Comparison of ENCODE assay signal across 1 cellular context in the genomic region with DNA sequence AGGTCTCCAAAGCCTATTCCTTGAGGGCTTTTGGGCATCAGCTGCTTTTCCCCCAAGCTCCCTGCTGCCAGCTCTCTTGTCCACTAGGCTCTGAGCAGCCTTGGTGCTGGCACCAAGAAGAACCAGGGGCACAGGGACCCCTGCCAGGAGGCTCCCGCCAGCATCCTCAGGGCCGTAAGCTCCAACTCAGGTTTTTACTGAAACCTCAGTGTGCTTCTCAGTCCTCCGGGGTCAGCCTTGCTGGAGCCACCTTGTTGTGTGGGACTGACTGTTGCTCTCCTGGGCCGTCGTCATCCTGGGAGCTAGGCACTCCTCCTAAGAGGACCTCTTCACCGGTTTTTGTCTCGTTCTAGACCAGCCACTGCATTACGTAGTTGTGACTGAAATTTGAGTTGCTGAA.
TF ChIP-seq lines count a peak whose summit lies in the region.

No MANE protein-coding gene starts in this region.

TF ChIP-seq in HepG2, 621 proteins besides CTCF, POLR2A, EP300 and RAD21:
- TF ChIP-seq NR2F2 (IDR thresholded peaks at IDR 0.05; ENCODE audit: borderline replicate concordance, low read depth) (no peak), MZF1 (CRISPR knock-in tag; IDR thresholded peaks at IDR 0.05; ENCODE audit: borderline replicate concordance) (no peak), XRCC5 (optimal IDR thresholded peaks at IDR 0.05; ENCODE audit: low read length) (no peak), KAT7 (CRISPR knock-in tag; IDR thresholded peaks at IDR 0.05; ENCODE audit: borderline replicate concordance) (no peak), TCF12 (IDR thresholded peaks at IDR 0.05) (no peak), TCF12 (CRISPR knock-in tag; IDR thresholded peaks at IDR 0.05) (no peak)
